In the genomic region with DNA sequence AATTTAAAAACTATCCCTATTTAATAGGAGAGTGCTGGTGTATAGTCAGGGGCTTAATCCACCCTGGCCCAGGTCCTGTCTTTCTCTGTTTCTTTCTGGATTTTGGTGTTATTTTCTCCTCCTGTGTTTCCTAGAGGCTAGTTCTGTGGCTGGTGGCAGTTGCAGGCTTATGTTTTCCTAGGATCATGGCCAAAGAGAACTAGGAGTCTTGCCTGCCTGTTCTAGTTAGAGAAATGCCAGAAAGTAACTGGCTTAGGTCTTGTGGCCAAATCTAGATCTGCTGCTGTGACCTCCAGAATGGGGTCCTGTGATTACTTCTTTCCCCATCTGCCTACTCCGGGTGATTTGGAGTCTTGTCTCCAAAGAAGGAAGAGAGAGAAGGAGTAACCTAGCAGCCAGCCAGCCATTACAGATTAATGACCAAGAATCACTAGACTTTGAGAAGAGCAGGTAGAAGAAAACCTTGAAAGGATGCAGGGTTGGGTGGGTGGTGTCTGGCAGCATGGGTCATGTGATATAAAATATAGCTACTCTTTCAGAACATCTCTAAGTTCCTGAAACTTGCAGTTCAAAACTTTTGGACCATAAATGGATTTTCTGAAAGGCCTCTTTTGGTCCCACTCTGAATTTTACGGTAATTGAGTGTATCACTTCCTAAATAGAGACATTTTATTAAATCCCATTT, we compare ENCODE assay signal across 21 cellular contexts.
DNase-seq lines count a peak whose midpoint lies in the region; ATAC-seq and TF ChIP-seq lines count a peak whose summit lies in the region.
"Had no signal": no experiment of that assay in that cellular context is flagged by ENCODE, and none has a peak within 500 bp of the region (broad histone marks: within the 10 kb centered on the region; RNA-seq: fewer than 3 reads in every experiment).

No MANE protein-coding gene starts in this region.

- no peak for ATAC-seq in activated naive CD8-positive, alpha-beta T cell treated with anti-CD3 and anti-CD28 coated beads, Interleukin-2, amount 50 U/mL, for 24 hours
- ATAC-seq in stimulated activated memory B cell treated with anti-CD40 and anti-IgM and Interleukin-4, amounts not matched to agents 10 μg/mL and 1 μg/mL and 100 μg/mL, for 72 hours, result no peak
- ATAC-seq: A549; activated T-cell treated with anti-CD3 and anti-CD28 coated beads, Interleukin-2, amount 50 U/mL, for 4 hours; PC-3 had no signal

- no peaks in the 10 kb centered on the region for H3K4me1 ChIP-seq in Peyer's patch
- H3K4me1 ChIP-seq: BLaER1 treated with 17β-estradiol and CSF1 and Interleukin-3, amounts not matched to agents 10 nM and 100 nM; SJSA1 had no signal

- H3K9me3 Mint-ChIP-seq in activated naive CD8-positive, alpha-beta T cell (ENCODE audit: low read depth), result no peaks in the 10 kb centered on the region
- peaks cover 4% of the 10 kb centered on the region for H3K9me3 Mint-ChIP-seq in activated naive CD8-positive, alpha-beta T cell treated with anti-CD3 and anti-CD28 coated beads, Interleukin-2, amount 50 U/mL, for 24 hours
- peaks cover 2% of the 10 kb centered on the region for H3K9me3 Mint-ChIP-seq in chondrocyte (ENCODE audit: low read depth)
- no peaks in the 10 kb centered on the region for H3K9me3 Mint-ChIP-seq in stimulated activated memory B cell treated with anti-CD40 and anti-IgM and Interleukin-4, amounts not matched to agents 10 μg/mL and 1 μg/mL and 100 μg/mL, for 72 hours
- H3K9me3 Mint-ChIP-seq: activated CD4-positive, alpha-beta memory T cell treated with anti-CD3 and anti-CD28 coated beads for 36 hours; activated T-cell treated with anti-CD3 and anti-CD28 coated beads, Interleukin-2, amount 50 U/mL, for 4 hours; dendritic cell treated with granulocyte-macrophage colony-stimulating factor and Interleukin-4, amounts not matched to agents 40 ng/mL and 50 ng/mL, for 4 days had no signal

- H3K27ac Mint-ChIP-seq in activated naive CD8-positive, alpha-beta T cell, result peak overlapping the region; percentile 77
- no peak overlapping the region for H3K27ac Mint-ChIP-seq in activated naive CD8-positive, alpha-beta T cell treated with anti-CD3 and anti-CD28 coated beads, Interleukin-2, amount 50 U/mL, for 24 hours
- H3K27ac Mint-ChIP-seq in chondrocyte (ENCODE audit: unreplicated experiment), result peak overlapping the region; percentile 8
- peak overlapping the region; percentile 9 for H3K27ac Mint-ChIP-seq in stimulated activated memory B cell treated with anti-CD40 and anti-IgM and Interleukin-4, amounts not matched to agents 10 μg/mL and 1 μg/mL and 100 μg/mL, for 72 hours
- H3K27ac Mint-ChIP-seq: activated CD4-positive, alpha-beta memory T cell treated with anti-CD3 and anti-CD28 coated beads for 36 hours; activated naive CD8-positive, alpha-beta T cell treated with anti-CD3 and anti-CD28 coated beads, Interleukin-2, amount 10 ng/mL, durations not matched to agents 7 days and 5 days; dendritic cell treated with granulocyte-macrophage colony-stimulating factor and Interleukin-4, amounts not matched to agents 40 ng/mL and 50 ng/mL, for 4 days had no signal

- peaks cover 4% of the 10 kb centered on the region for H3K36me3 Mint-ChIP-seq in activated naive CD8-positive, alpha-beta T cell
- H3K36me3 Mint-ChIP-seq in activated naive CD8-positive, alpha-beta T cell treated with anti-CD3 and anti-CD28 coated beads, Interleukin-2, amount 50 U/mL, for 24 hours (ENCODE audit: low read depth), result peaks cover 23% of the 10 kb centered on the region
- H3K36me3 Mint-ChIP-seq in chondrocyte (ENCODE audit: low read depth), result peaks cover 2% of the 10 kb centered on the region
- peaks cover 16% of the 10 kb centered on the region for H3K36me3 Mint-ChIP-seq in stimulated activated memory B cell treated with anti-CD40 and anti-IgM and Interleukin-4, amounts not matched to agents 10 μg/mL and 1 μg/mL and 100 μg/mL, for 72 hours

- H3K27me3 Mint-ChIP-seq in activated naive CD8-positive, alpha-beta T cell, result no peaks in the 10 kb centered on the region
- no peaks in the 10 kb centered on the region for H3K27me3 Mint-ChIP-seq in activated naive CD8-positive, alpha-beta T cell treated with anti-CD3 and anti-CD28 coated beads, Interleukin-2, amount 50 U/mL, for 24 hours
- H3K27me3 Mint-ChIP-seq in chondrocyte (ENCODE audit: low read depth), result no peaks in the 10 kb centered on the region
- no peaks in the 10 kb centered on the region for H3K27me3 Mint-ChIP-seq in stimulated activated memory B cell treated with anti-CD40 and anti-IgM and Interleukin-4, amounts not matched to agents 10 μg/mL and 1 μg/mL and 100 μg/mL, for 72 hours
- H3K27me3 Mint-ChIP-seq: activated CD4-positive, alpha-beta memory T cell treated with anti-CD3 and anti-CD28 coated beads for 36 hours; activated naive CD8-positive, alpha-beta T cell treated with anti-CD3 and anti-CD28 coated beads, Interleukin-2, amount 10 ng/mL, durations not matched to agents 7 days and 5 days; dendritic cell treated with granulocyte-macrophage colony-stimulating factor and Interleukin-4, amounts not matched to agents 40 ng/mL and 50 ng/mL, for 4 days had no signal

- TF ChIP-seq POLR2A in Peyer's patch (IDR thresholded peaks at IDR 0.05), result no peak

- H3K27me3 ChIP-seq in dorsolateral prefrontal cortex (no peaks in the 10 kb centered on the region), Peyer's patch (no peaks in the 10 kb centered on the region)
- H3K27me3 ChIP-seq: BLaER1 treated with 17β-estradiol and CSF1 and Interleukin-3, amounts not matched to agents 10 nM and 100 nM; brain microvascular endothelial cell; SJSA1 had no signal

- H3K4me1 Mint-ChIP-seq in activated naive CD8-positive, alpha-beta T cell (ENCODE audit: low read depth), result peaks cover 55% of the 10 kb centered on the region
- H3K4me1 Mint-ChIP-seq in activated naive CD8-positive, alpha-beta T cell treated with anti-CD3 and anti-CD28 coated beads, Interleukin-2, amount 50 U/mL, for 24 hours, result peaks cover 60% of the 10 kb centered on the region
- peaks cover 4% of the 10 kb centered on the region for H3K4me1 Mint-ChIP-seq in chondrocyte (ENCODE audit: low read depth)
- H3K4me1 Mint-ChIP-seq in stimulated activated memory B cell treated with anti-CD40 and anti-IgM and Interleukin-4, amounts not matched to agents 10 μg/mL and 1 μg/mL and 100 μg/mL, for 72 hours, result peaks cover 52% of the 10 kb centered on the region

- TF ChIP-seq CTCF in chondrocyte (IDR thresholded peaks at IDR 0.05) (no peak), dorsolateral prefrontal cortex (IDR thresholded peaks at IDR 0.05 in 54 of 56, conservative IDR thresholded peaks at IDR 0.05 in 2 of 56; ENCODE audit: low read depth in 1 of 56, partially characterized antibody in 56 of 56) (no peak), Peyer's patch (IDR thresholded peaks at IDR 0.05) (no peak)

- no peak overlapping the region for H3K4me3 ChIP-seq in dorsolateral prefrontal cortex
- H3K4me3 ChIP-seq in Peyer's patch, result no peak overlapping the region
- H3K4me3 ChIP-seq: A549; BLaER1 treated with 17β-estradiol and CSF1 and Interleukin-3, amounts not matched to agents 10 nM and 100 nM; SJSA1 had no signal

- intact Hi-C loops in dorsolateral prefrontal cortex (cut with DNase I), result no loop called here

- H3K36me3 ChIP-seq in Peyer's patch, result no peaks in the 10 kb centered on the region
- H3K36me3 ChIP-seq: brain microvascular endothelial cell, SJSA1 had no signal

- H3K4me3 Mint-ChIP-seq in activated naive CD8-positive, alpha-beta T cell, result no peak overlapping the region
- H3K4me3 Mint-ChIP-seq in activated naive CD8-positive, alpha-beta T cell treated with anti-CD3 and anti-CD28 coated beads, Interleukin-2, amount 50 U/mL, for 24 hours, result no peak overlapping the region
- H3K4me3 Mint-ChIP-seq in chondrocyte (ENCODE audit: unreplicated experiment), result no peak overlapping the region
- H3K4me3 Mint-ChIP-seq in stimulated activated memory B cell treated with anti-CD40 and anti-IgM and Interleukin-4, amounts not matched to agents 10 μg/mL and 1 μg/mL and 100 μg/mL, for 72 hours, result no peak overlapping the region
- H3K4me3 Mint-ChIP-seq: activated CD4-positive, alpha-beta memory T cell treated with anti-CD3 and anti-CD28 coated beads for 36 hours; activated naive CD8-positive, alpha-beta T cell treated with anti-CD3 and anti-CD28 coated beads, Interleukin-2, amount 10 ng/mL, durations not matched to agents 7 days and 5 days; activated T-cell treated with anti-CD3 and anti-CD28 coated beads, Interleukin-2, amount 50 U/mL, for 4 hours; dendritic cell treated with granulocyte-macrophage colony-stimulating factor and Interleukin-4, amounts not matched to agents 40 ng/mL and 50 ng/mL, for 4 days had no signal

- no peaks in the 10 kb centered on the region for H3K9me3 ChIP-seq in Peyer's patch
- H3K9me3 ChIP-seq: A549, SJSA1 had no signal

- H3K27ac ChIP-seq in dorsolateral prefrontal cortex (no peak overlapping the region), Peyer's patch (no peak overlapping the region)
- H3K27ac ChIP-seq: A549; BLaER1 treated with 17β-estradiol and CSF1 and Interleukin-3, amounts not matched to agents 10 nM and 100 nM; brain microvascular endothelial cell; SJSA1 had no signal

- DNase-seq in activated naive CD8-positive, alpha-beta T cell treated with anti-CD3 and anti-CD28 coated beads, Interleukin-2, amount 50 U/mL, for 24 hours, result no peak
- peak; percentile 25 for DNase-seq in NCI-H446 treated with DMSO at 0.1 percent for 48 hours (lab: John Stamatoyannopoulos, UW)
- no peak for DNase-seq in chondrocyte (ENCODE audit: low spot score)
- DNase-seq in dorsolateral prefrontal cortex, result no peak
- no peak for DNase-seq in inferior parietal cortex (ENCODE audit: extremely low spot score)
- DNase-seq in Peyer's patch, result no peak
- DNase-seq: activated CD4-positive, alpha-beta memory T cell treated with anti-CD3 and anti-CD28 coated beads for 36 hours; activated naive CD8-positive, alpha-beta T cell treated with anti-CD3 and anti-CD28 coated beads, Interleukin-2, amount 10 ng/mL, durations not matched to agents 7 days and 5 days; activated T-cell treated with anti-CD3 and anti-CD28 coated beads, Interleukin-2, amount 50 U/mL, for 4 hours; brain microvascular endothelial cell; foreskin fibroblast; NCI-H187; NCI-H226; PC-3; right cardiac atrium had no signal
